12 cellular contexts compared by ENCODE assay signal in the genomic region with DNA sequence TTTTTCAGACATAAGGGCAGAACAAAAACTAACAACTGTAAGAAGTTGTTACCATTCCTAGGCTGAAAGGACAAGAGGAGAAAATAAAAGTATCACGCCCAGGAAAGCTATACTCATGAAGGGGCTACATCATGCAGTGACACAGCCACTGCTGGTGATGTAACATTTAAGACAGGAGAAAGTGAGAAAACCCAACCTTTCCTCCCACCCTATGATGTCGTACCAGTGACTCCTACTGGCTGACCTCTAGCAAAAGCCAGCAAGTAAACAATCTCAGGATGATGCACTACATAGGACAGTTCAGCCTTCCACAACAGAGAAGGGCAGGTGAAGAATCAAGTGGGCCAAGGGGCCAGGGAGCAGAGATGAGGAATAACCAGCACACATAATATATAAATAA. TPM values are rescaled to one million over a fixed set of nuclear protein-coding genes. Genes with fewer than 3 reads are reported as not detected.
DNase-seq lines count a peak whose midpoint lies in the region; ATAC-seq and TF ChIP-seq lines count a peak whose summit lies in the region.
"Had no signal": no experiment of that assay in that cellular context is flagged by ENCODE, and none has a peak within 500 bp of the region (broad histone marks: within the 10 kb centered on the region; RNA-seq: fewer than 3 reads in every experiment).

No MANE protein-coding gene starts in this region.

- H3K36me3 Mint-ChIP-seq in H9 (ENCODE audit: insufficient read depth in 1 of 3, low read depth in 3 of 3) = no peaks in the 10 kb centered on the region
- H3K36me3 Mint-ChIP-seq in T-helper 2 cell treated with Interferon-gamma antibody and Interleukin-4, amounts not matched to agents 5 μg/mL and 100 μg/mL, for 36 hours (ENCODE audit: low read depth) = no peaks in the 10 kb centered on the region

- H3K4me1 Mint-ChIP-seq in H9 = no peaks in the 10 kb centered on the region
- no peaks in the 10 kb centered on the region for H3K4me1 Mint-ChIP-seq in T-helper 2 cell treated with Interferon-gamma antibody and Interleukin-4, amounts not matched to agents 5 μg/mL and 100 μg/mL, for 36 hours (ENCODE audit: low read depth)

- WGBS in H9 (ENCODE audit: extremely low coverage, insufficient read length, low lambda C conversion rate) = no CpG with 5 or more reads among the region's 2 CpGs
- WGBS in iPS DF 6.9 (ENCODE audit: insufficient coverage, insufficient read length) = no CpG with 5 or more reads among the region's 2 CpGs

- H3K4me2 ChIP-seq in H9 (ENCODE audit: insufficient read depth, insufficient read length, low read length) = no peak overlapping the region

- no peaks in the 10 kb centered on the region for H3K27me3 Mint-ChIP-seq in H9 (ENCODE audit: low read depth)
- H3K27me3 Mint-ChIP-seq in T-helper 2 cell treated with Interferon-gamma antibody and Interleukin-4, amounts not matched to agents 5 μg/mL and 100 μg/mL, for 36 hours (ENCODE audit: low read depth) = peaks cover 1% of the 10 kb centered on the region

- no peak overlapping the region for H2AFZ ChIP-seq in H9 (ENCODE audit: low read length)

- intact Hi-C loops in dorsolateral prefrontal cortex (cut with DNase I) = no loop called here

- no peak overlapping the region for H3K14ac ChIP-seq in H9 (ENCODE audit: insufficient read depth, low read length)

- no peak overlapping the region for H2AK5ac ChIP-seq in H9 (ENCODE audit: insufficient read length, low read length)

- no peak overlapping the region for H3K27ac ChIP-seq in H9 (ENCODE audit: insufficient read length, low read depth, low read length)
- no peak overlapping the region for H3K27ac ChIP-seq in iPS DF 6.9 (ENCODE audit: low read length)
- no peak overlapping the region for H3K27ac ChIP-seq in dorsolateral prefrontal cortex
- H3K27ac ChIP-seq: heart right ventricle, uterus had no signal

- H2BK12ac ChIP-seq in H9 (ENCODE audit: insufficient read length, low read depth, low read length) = no peak overlapping the region

- H3K23me2 ChIP-seq in H9 (ENCODE audit: insufficient read length, low read depth, low read length, poor library complexity, severe bottlenecking) = no peaks in the 10 kb centered on the region

- H2BK5ac ChIP-seq in H9 (ENCODE audit: insufficient read length, low read length) = no peak overlapping the region

- H3K36me3 ChIP-seq in iPS DF 6.9 (ENCODE audit: control insufficient read depth, insufficient read depth, low read length) = no peaks in the 10 kb centered on the region
- H3K36me3 ChIP-seq: heart right ventricle, uterus had no signal

- no peak overlapping the region for H3K9ac ChIP-seq in H9 (ENCODE audit: extremely low read depth, insufficient read length, low read length)

- H3K18ac ChIP-seq in H9 (ENCODE audit: insufficient read length, low read depth, low read length) = no peak overlapping the region

- H2BK20ac ChIP-seq in H9 (ENCODE audit: low read depth, low read length, poor library complexity, severe bottlenecking) = no peak overlapping the region

- no peak overlapping the region for H3K56ac ChIP-seq in H9 (ENCODE audit: insufficient read length, low read depth, low read length)

- H3K23ac ChIP-seq in H9 (ENCODE audit: insufficient read length, low read depth, low read length) = no peak overlapping the region

- ATAC-seq in HG03460 (IDR thresholded peaks at IDR 0.05; ENCODE audit: unreplicated experiment) = no peak
- ATAC-seq: heart right ventricle had no signal

- DNase-seq in D341Med (ENCODE audit: low spot score) (peak; percentile 24), H9 (peak; percentile 74), RKO (ENCODE audit: low spot score) (peak; percentile 44), iPS DF 6.9 (ENCODE audit: low read depth, low spot score) (peak; percentile 52), dorsolateral prefrontal cortex (no peak), occipital lobe (lab: John Stamatoyannopoulos, UW) (no peak)
- DNase-seq in T-helper 2 cell treated with Interferon-gamma antibody and Interleukin-4, amounts not matched to agents 5 μg/mL and 100 μg/mL, for 36 hours (ENCODE audit: low spot score) = no peak
- DNase-seq: DMS153, heart right ventricle, NCI-H1092 treated with DMSO at 0.1 percent for 48 hours, uterus had no signal

- H3K4me3 ChIP-seq in iPS DF 6.9 (ENCODE audit: low read length) = no peak overlapping the region
- H3K4me3 ChIP-seq in dorsolateral prefrontal cortex = no peak overlapping the region
- H3K4me3 ChIP-seq: heart right ventricle, uterus had no signal

- no peak overlapping the region for H3T11ph ChIP-seq in H9 (ENCODE audit: low read length)

- TF ChIP-seq CTCF in H9 (conservative IDR thresholded peaks at IDR 0.05) = peak; percentile 62
- TF ChIP-seq CTCF in dorsolateral prefrontal cortex (IDR thresholded peaks at IDR 0.05 in 54 of 56, conservative IDR thresholded peaks at IDR 0.05 in 2 of 56; ENCODE audit: low read depth in 1 of 56, partially characterized antibody in 56 of 56) = peak in 4 of 56 donors; percentile 8 to 35 (median 22)

- H3K4me3 Mint-ChIP-seq in H9 = no peak overlapping the region
- no peak overlapping the region for H3K4me3 Mint-ChIP-seq in T-helper 2 cell treated with Interferon-gamma antibody and Interleukin-4, amounts not matched to agents 5 μg/mL and 100 μg/mL, for 36 hours

- H4K20me1 ChIP-seq in H9 (ENCODE audit: control insufficient read depth, insufficient read depth, insufficient read length) = no peaks in the 10 kb centered on the region

- H3K4me1 ChIP-seq in H9 (ENCODE audit: insufficient read depth, low read length) = no peaks in the 10 kb centered on the region
- no peaks in the 10 kb centered on the region for H3K4me1 ChIP-seq in iPS DF 6.9 (ENCODE audit: control insufficient read depth, insufficient read depth, low read length)
- H3K4me1 ChIP-seq: heart right ventricle, uterus had no signal

- no peaks in the 10 kb centered on the region for H3K79me1 ChIP-seq in H9 (ENCODE audit: insufficient read depth, low read depth, low read length, poor library complexity, severe bottlenecking)

- no peak overlapping the region for H3K27ac Mint-ChIP-seq in H9
- H3K27ac Mint-ChIP-seq in T-helper 2 cell treated with Interferon-gamma antibody and Interleukin-4, amounts not matched to agents 5 μg/mL and 100 μg/mL, for 36 hours = no peak overlapping the region

- H4K5ac ChIP-seq in H9 (ENCODE audit: insufficient read length, low read depth, low read length) = no peak overlapping the region

- no peak overlapping the region for H4K8ac ChIP-seq in H9 (replicated peaks; ENCODE audit: insufficient read length, low read depth, low read length)

- no peak overlapping the region for H2BK120ac ChIP-seq in H9 (ENCODE audit: low read depth, low read length, poor library complexity, severe bottlenecking)

- no peaks in the 10 kb centered on the region for H3K79me2 ChIP-seq in H9 (ENCODE audit: insufficient read depth, low read length)

- H2BK15ac ChIP-seq in H9 (ENCODE audit: low read depth, low read length) = no peak overlapping the region

- H3K4ac ChIP-seq in H9 (ENCODE audit: low read depth, low read length) = no peak overlapping the region

- no peaks in the 10 kb centered on the region for H3K9me3 Mint-ChIP-seq in H9
- no peaks in the 10 kb centered on the region for H3K9me3 Mint-ChIP-seq in T-helper 2 cell treated with Interferon-gamma antibody and Interleukin-4, amounts not matched to agents 5 μg/mL and 100 μg/mL, for 36 hours

- H3K9me3 ChIP-seq in H9 (ENCODE audit: control insufficient read depth, low read depth, low read length) (no peaks in the 10 kb centered on the region), iPS DF 6.9 (ENCODE audit: control insufficient read depth, insufficient read depth, low read length) (no peaks in the 10 kb centered on the region)
- H3K9me3 ChIP-seq: uterus had no signal

- H3K27me3 ChIP-seq in H9 (ENCODE audit: insufficient read depth, low read length) (no peaks in the 10 kb centered on the region), iPS DF 6.9 (ENCODE audit: control insufficient read depth, insufficient read depth, low read length) (no peaks in the 10 kb centered on the region), dorsolateral prefrontal cortex (no peaks in the 10 kb centered on the region)
- H3K27me3 ChIP-seq: uterus had no signal

- no peak overlapping the region for H4K91ac ChIP-seq in H9 (ENCODE audit: insufficient read length, low read depth, low read length)

RNA-seq across cellular contexts. Expression of a gene that starts 14.0 kb away (rescaled TPM):
- total RNA-seq in H9 (2021) (not detected in 2 replicates), dorsolateral prefrontal cortex (1 to 10 TPM in 12 of 120 experiments, under 1 TPM in 32, not detected in 76; 0.48 to 1.6 (median 0.76) TPM), occipital lobe (not detected)

RNA-seq across cellular contexts. Expression of a gene that starts 24.0 kb away (rescaled TPM):
- total RNA-seq in H9 (2021) (not detected in 2 replicates), dorsolateral prefrontal cortex (1 to 10 TPM in 88 of 120 experiments, under 1 TPM in 25, not detected in 7; 0.38 to 5.6 (median 1.6) TPM), occipital lobe (0.78 TPM)

RNA-seq across cellular contexts. Expression of a gene that starts 28.2 kb away (rescaled TPM):
- total RNA-seq in H9 (2021) (not detected in 2 replicates), dorsolateral prefrontal cortex (100 to 1,000 TPM in 7 of 120 experiments, 10 to 100 TPM in 112, 1 to 10 TPM in 1; 6.7 to 164 (median 40.2) TPM), occipital lobe (1.4 TPM)

RNA-seq across cellular contexts. Expression of a gene that starts 36.5 kb away (rescaled TPM):
- total RNA-seq in H9 (2021) = not detected in 2 replicates
- under 1 TPM in 1 of 120 experiments, not detected in 119; 0.56 TPM for total RNA-seq in dorsolateral prefrontal cortex
- total RNA-seq in occipital lobe = not detected
- total RNA-seq: heart right ventricle, uterus had no signal

RNA-seq across cellular contexts. Expression of a gene that starts 49.4 kb away (rescaled TPM):
- not detected in 2 replicates for total RNA-seq in H9 (2021)
- 1 to 10 TPM in 2 of 120 experiments, under 1 TPM in 18, not detected in 100; 0.28 to 1.5 (median 0.42) TPM for total RNA-seq in dorsolateral prefrontal cortex
- total RNA-seq in occipital lobe = not detected
- total RNA-seq: uterus had no signal

Comparison
In these comparisons a context has a peak if more than half of its experiments do, and no peak if none do; other contexts are left out.
1. DNase-seq: peak in D341Med (single experiment), H9 (single experiment), RKO (single experiment) and iPS DF 6.9 (single experiment); none in T-helper 2 cell treated with Interferon-gamma antibody and Interleukin-4, amounts not matched to agents 5 μg/mL and 100 μg/mL, for 36 hours (single experiment), dorsolateral prefrontal cortex (0 of 10) and occipital lobe (single experiment).